Comparison of ENCODE assay signal across 14 cellular contexts in genomic region chr11:21121991-21122390, GRCh38.
DNase-seq lines count a peak whose midpoint lies in the region.
"Had no signal": no experiment of that assay in that cellular context is flagged by ENCODE, and none has a peak within 500 bp of the region (broad histone marks: within the 10 kb centered on the region; RNA-seq: fewer than 3 reads in every experiment).

No MANE protein-coding gene starts in this region.

- H3K27ac ChIP-seq in substantia nigra (ENCODE audit: low read depth, low read length, poor library complexity, severe bottlenecking) = no peak overlapping the region
- H3K27ac ChIP-seq: 22Rv1, A549, C4-2B had no signal

- peak; percentile 20 for DNase-seq in DMS153 (lab: John Stamatoyannopoulos, UW)
- DNase-seq in DMS153 treated with DMSO at 0.1 percent for 48 hours (lab: John Stamatoyannopoulos, UW; ENCODE audit: unreplicated experiment) = no peak
- DNase-seq in NCI-H146 treated with DMSO at 0.1 percent for 48 hours (lab: John Stamatoyannopoulos, UW; ENCODE audit: unreplicated experiment) = peak; percentile 27
- peak; percentile 65 for DNase-seq in NCI-H69 (lab: John Stamatoyannopoulos, UW)
- DNase-seq in substantia nigra (lab: John Stamatoyannopoulos, UW) = no peak
- DNase-seq in HCEC 1CT = no peak
- DNase-seq in DMS79 treated with DMSO at 0.1 percent for 48 hours (lab: John Stamatoyannopoulos, UW) = no peak
- DNase-seq: AML-193; Caco-2; CD4-positive, alpha-beta T cell; H9 had no signal

Comparison
In these comparisons a context has a peak if more than half of its experiments do, and no peak if none do; other contexts are left out.
1. DNase-seq: peak in DMS153 (single experiment), NCI-H146 treated with DMSO at 0.1 percent for 48 hours (single experiment) and NCI-H69 (single experiment); none in DMS153 treated with DMSO at 0.1 percent for 48 hours (single experiment), substantia nigra (0 of 49), HCEC 1CT (single experiment) and DMS79 treated with DMSO at 0.1 percent for 48 hours (single experiment).